In the genomic region with DNA sequence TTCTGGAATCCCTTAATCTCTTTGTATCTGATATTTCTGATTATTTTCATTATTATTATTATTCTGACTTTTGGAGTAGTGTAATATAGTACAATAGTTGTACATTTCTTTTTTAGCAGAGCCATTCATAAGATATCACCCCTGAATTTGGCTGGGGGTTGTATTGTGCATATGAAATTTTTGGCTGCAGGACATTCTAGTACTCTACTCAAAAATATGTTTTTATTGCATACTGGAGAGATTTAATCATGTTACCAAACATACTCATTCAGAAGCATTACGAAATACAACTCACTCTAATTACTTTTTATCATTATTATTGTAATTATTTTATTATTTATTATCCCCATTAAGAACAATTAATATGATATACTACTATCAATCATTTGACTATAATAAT, we compare ENCODE assay signal across 20 cellular contexts.
"Had no signal": no experiment of that assay in that cellular context is flagged by ENCODE, and none has a peak within 500 bp of the region (broad histone marks: within the 10 kb centered on the region; RNA-seq: fewer than 3 reads in every experiment).

No MANE protein-coding gene starts in this region.

- H3K4me3 ChIP-seq: body of pancreas, left lung, ovary, psoas muscle, right atrium auricular region, upper lobe of right lung had no signal

- H3K27ac ChIP-seq: body of pancreas, left lung, ovary, psoas muscle, right atrium auricular region, upper lobe of right lung had no signal

- H3K36me3 ChIP-seq: left lung, ovary, right atrium auricular region, upper lobe of right lung had no signal

- ATAC-seq: activated CD4-positive, alpha-beta T cell treated with anti-CD3 and anti-CD28 coated beads for 36 hours; body of pancreas; natural killer cell; psoas muscle; stimulated activated naive CD8-positive, alpha-beta T cell treated with anti-CD3 and anti-CD28 coated beads, Interleukin-15, Interleukin-2, amounts not matched to agents 100 U/mL and 50 U/mL, for 24 hours; upper lobe of right lung; WTC11 had no signal

- H3K9me3 ChIP-seq: body of pancreas, left lung, ovary, psoas muscle, right atrium auricular region, upper lobe of right lung had no signal

- H3K27me3 ChIP-seq: body of pancreas, left lung, ovary, right atrium auricular region, upper lobe of right lung had no signal

- DNase-seq: activated CD4-positive, alpha-beta T cell treated with anti-CD3 and anti-CD28 coated beads for 36 hours; activated CD4-positive, alpha-beta T cell treated with anti-CD3 and anti-CD28 coated beads, Interleukin-2, amount 50 U/mL, for 48 hours; activated naive CD4-positive, alpha-beta T cell treated with Interleukin-2 at 50 U/mL for 16 hours; activated naive CD8-positive, alpha-beta T cell treated with anti-CD3 and anti-CD28 coated beads for 36 hours; activated T-cell treated with anti-CD3 and anti-CD28 coated beads, Interleukin-2, amount 50 U/mL, for 48 hours; amygdala; body of pancreas; caudate nucleus; effector CD4-positive, alpha-beta T cell; left lung; natural killer cell; ovary; psoas muscle; stimulated activated CD4-positive, alpha-beta T cell treated with anti-CD3 and anti-CD28 coated beads, Interleukin-12 subunit alpha, Interleukin-12 subunit beta, amount 100 ng/mL, for 4 hours; stimulated activated CD4-positive, alpha-beta T cell treated with anti-CD3 and anti-CD28 coated beads, Interleukin-4, amount 100 ng/mL, for 4 hours; stimulated activated naive CD8-positive, alpha-beta T cell treated with anti-CD3 and anti-CD28 coated beads, Interleukin-15, Interleukin-2, amounts not matched to agents 100 U/mL and 50 U/mL, for 24 hours; T1000; upper lobe of right lung had no signal

- H3K4me1 ChIP-seq: body of pancreas, psoas muscle, right atrium auricular region had no signal
